In genomic region chr3:169509359-169509758, GRCh38 we compare ENCODE assay signal across 1 cellular context.
TF ChIP-seq lines count a peak whose summit lies in the region.

No MANE protein-coding gene starts in this region.

TF ChIP-seq in GM23338, 12 proteins besides CTCF, POLR2A, EP300 and RAD21 (continued from another document):
- TF ChIP-seq ZNF462 (CRISPR knock-in tag; IDR thresholded peaks at IDR 0.05) (no peak), EZH2 (IDR thresholded peaks at IDR 0.05; ENCODE audit: low read depth, unreplicated experiment) (no peak), ETS1 (IDR thresholded peaks at IDR 0.05) (no peak), CREB1 (CRISPR knock-in tag; IDR thresholded peaks at IDR 0.05; ENCODE audit: low read depth) (no peak), ZNF114 (CRISPR knock-in tag; IDR thresholded peaks at IDR 0.05) (no peak), STAT1 (IDR thresholded peaks at IDR 0.05; ENCODE audit: unreplicated experiment) (no peak)
